ENCODE assay signal across 10 cellular contexts in the genomic region with DNA sequence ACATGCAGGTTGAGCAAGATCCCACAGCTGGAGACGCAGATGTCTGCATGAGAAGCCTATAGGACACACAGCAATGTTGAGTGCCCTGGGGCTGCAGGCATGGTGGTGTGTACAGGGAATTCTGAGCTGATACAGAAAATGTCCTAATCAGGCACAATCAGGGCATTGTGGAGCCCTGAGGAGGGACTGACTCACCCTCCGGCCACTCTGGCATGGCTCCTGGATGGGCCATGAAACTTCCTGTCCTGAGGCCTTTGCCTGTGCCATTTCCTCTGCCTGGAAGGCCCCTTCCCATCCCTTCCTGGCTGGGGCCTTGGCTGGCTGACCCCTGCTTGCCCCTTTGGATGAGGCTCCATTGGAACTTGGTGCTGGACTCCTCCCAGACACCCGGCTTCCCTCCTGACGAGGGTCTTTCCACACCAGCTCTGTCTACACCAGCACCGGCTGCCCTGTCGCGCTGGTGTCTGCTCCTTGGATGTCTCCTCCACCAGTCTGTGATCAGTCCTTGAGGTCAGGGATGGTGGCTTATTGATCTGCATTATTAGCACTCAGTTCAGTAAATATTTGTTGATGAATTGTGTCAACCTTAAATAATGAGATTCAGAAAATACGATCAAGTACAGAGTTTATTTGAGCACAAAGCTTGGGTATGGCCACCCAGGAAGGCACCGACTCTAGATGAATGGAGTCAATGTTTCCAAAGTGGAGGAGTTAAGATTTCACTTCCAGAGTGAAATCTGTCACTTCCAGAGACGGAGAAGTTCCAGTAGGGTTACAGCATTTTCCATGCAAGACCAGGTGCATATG. TPM values are rescaled to one million over a fixed set of nuclear protein-coding genes. Genes with fewer than 3 reads are reported as not detected.
DNase-seq lines count a peak whose midpoint lies in the region; ATAC-seq and TF ChIP-seq lines count a peak whose summit lies in the region.
"Had no signal": no experiment of that assay in that cellular context is flagged by ENCODE, and none has a peak within 500 bp of the region (broad histone marks: within the 10 kb centered on the region; RNA-seq: fewer than 3 reads in every experiment).

No MANE protein-coding gene starts in this region.

- no peak for ATAC-seq in natural killer cell treated with Interleukin-12 subunit alpha and Interleukin-12 subunit beta and Interleukin-15 and Interleukin-18, amount 100 ng/mL, for 72 hours
- ATAC-seq in natural killer cell (no peak), GM18907 (IDR thresholded peaks at IDR 0.05; ENCODE audit: unreplicated experiment) (no peak)
- ATAC-seq in CD8-positive, alpha-beta T cell, result no peak

- no peaks in the 10 kb centered on the region for H3K36me3 ChIP-seq in CD8-positive, alpha-beta T cell (ENCODE audit: insufficient read depth, low read length)

- H3K4me1 ChIP-seq in CD8-positive, alpha-beta T cell (ENCODE audit: insufficient read depth, low read length), result peaks cover 14% of the 10 kb centered on the region

- H3K27ac Mint-ChIP-seq in natural killer cell treated with Interleukin-12 subunit alpha and Interleukin-12 subunit beta and Interleukin-15 and Interleukin-18, amount 100 ng/mL, for 72 hours, result no peak overlapping the region
- no peak overlapping the region for H3K27ac Mint-ChIP-seq in natural killer cell
- no peak overlapping the region for H3K27ac Mint-ChIP-seq in CD8-positive, alpha-beta T cell
- H3K27ac Mint-ChIP-seq: activated CD4-positive, alpha-beta memory T cell treated with anti-CD3 and anti-CD28 coated beads, Interleukin-2, amount 10 ng/mL, durations not matched to agents 7 days and 5 days had no signal

- H3K9me3 Mint-ChIP-seq in natural killer cell treated with Interleukin-12 subunit alpha and Interleukin-12 subunit beta and Interleukin-15 and Interleukin-18, amount 100 ng/mL, for 72 hours, result no peaks in the 10 kb centered on the region
- no peaks in the 10 kb centered on the region for H3K9me3 Mint-ChIP-seq in natural killer cell
- no peaks in the 10 kb centered on the region for H3K9me3 Mint-ChIP-seq in CD8-positive, alpha-beta T cell

- no peak overlapping the region for H3K27ac ChIP-seq in CD8-positive, alpha-beta T cell (ENCODE audit: low read depth, low read length)

- TF ChIP-seq CTCF in natural killer cell (IDR thresholded peaks at IDR 0.05), result no peak
- no peak for TF ChIP-seq CTCF in CD8-positive, alpha-beta T cell (IDR thresholded peaks at IDR 0.05)

- no peak overlapping the region for H3K4me3 Mint-ChIP-seq in natural killer cell treated with Interleukin-12 subunit alpha and Interleukin-12 subunit beta and Interleukin-15 and Interleukin-18, amount 100 ng/mL, for 72 hours
- no peak overlapping the region for H3K4me3 Mint-ChIP-seq in natural killer cell
- H3K4me3 Mint-ChIP-seq in CD8-positive, alpha-beta T cell, result no peak overlapping the region
- H3K4me3 Mint-ChIP-seq: activated CD4-positive, alpha-beta memory T cell treated with anti-CD3 and anti-CD28 coated beads, Interleukin-2, amount 10 ng/mL, durations not matched to agents 7 days and 5 days had no signal

- no peaks in the 10 kb centered on the region for H3K36me3 Mint-ChIP-seq in natural killer cell treated with Interleukin-12 subunit alpha and Interleukin-12 subunit beta and Interleukin-15 and Interleukin-18, amount 100 ng/mL, for 72 hours
- H3K36me3 Mint-ChIP-seq in natural killer cell, result no peaks in the 10 kb centered on the region
- H3K36me3 Mint-ChIP-seq in CD8-positive, alpha-beta T cell, result no peaks in the 10 kb centered on the region

- peak; percentile 22 for DNase-seq in natural killer cell treated with Interleukin-12 subunit alpha and Interleukin-12 subunit beta and Interleukin-15 and Interleukin-18, amount 100 ng/mL, for 72 hours (ENCODE audit: low spot score)
- DNase-seq in natural killer cell, result no peak
- DNase-seq in epidermal melanocyte (ENCODE audit: insufficient read length, low spot score), result peak; percentile 84
- peak; percentile 73 to 84 for DNase-seq in lung microvascular endothelial cell (ENCODE audit: low read depth in 2 of 2)
- DNase-seq in NCI-H748 (lab: John Stamatoyannopoulos, UW; ENCODE audit: unreplicated experiment), result no peak
- no peak for DNase-seq in UCSD-AML1 (lab: John Stamatoyannopoulos, UW; ENCODE audit: unreplicated experiment)
- no peak for DNase-seq in CD8-positive, alpha-beta T cell
- DNase-seq: activated CD4-positive, alpha-beta memory T cell treated with anti-CD3 and anti-CD28 coated beads, Interleukin-2, amount 10 ng/mL, durations not matched to agents 7 days and 5 days; MM.1S had no signal

- no peak overlapping the region for H3K4me3 ChIP-seq in CD8-positive, alpha-beta T cell (ENCODE audit: low read depth, low read length)

- CTCF ChIA-PET in CD8-positive, alpha-beta T cell (lab: Charles Lee), result interaction anchor here (1.4 kb wide), 1 partner anchor 30 kb away, joined by 3 read pairs; no protein-coding TSS in a partner anchor

- peaks cover 0 to 6% of the 10 kb centered on the region in 2 donors for H3K27me3 Mint-ChIP-seq in natural killer cell treated with Interleukin-12 subunit alpha and Interleukin-12 subunit beta and Interleukin-15 and Interleukin-18, amount 100 ng/mL, for 72 hours
- H3K27me3 Mint-ChIP-seq in natural killer cell (ENCODE audit: low read depth in 2 of 2), result peaks cover 6 to 19% of the 10 kb centered on the region in 2 donors
- H3K27me3 Mint-ChIP-seq in CD8-positive, alpha-beta T cell (ENCODE audit: low read depth), result no peaks in the 10 kb centered on the region
- H3K27me3 Mint-ChIP-seq: activated CD4-positive, alpha-beta memory T cell treated with anti-CD3 and anti-CD28 coated beads, Interleukin-2, amount 10 ng/mL, durations not matched to agents 7 days and 5 days had no signal

- intact Hi-C loops in natural killer cell (cut with micrococcal nuclease), result no loop called here
- intact Hi-C loops in CD8-positive, alpha-beta T cell (cut with DNase I, micrococcal nuclease), result no loop called here

- no peaks in the 10 kb centered on the region for H3K27me3 ChIP-seq in CD8-positive, alpha-beta T cell (ENCODE audit: insufficient read depth, low read length)

- no peaks in the 10 kb centered on the region for H3K9me3 ChIP-seq in CD8-positive, alpha-beta T cell (ENCODE audit: low read length)

- POLR2A ChIA-PET in CD8-positive, alpha-beta T cell (lab: Charles Lee), result no interaction called here

- peaks cover 8 to 15% of the 10 kb centered on the region in 2 donors for H3K4me1 Mint-ChIP-seq in natural killer cell treated with Interleukin-12 subunit alpha and Interleukin-12 subunit beta and Interleukin-15 and Interleukin-18, amount 100 ng/mL, for 72 hours (ENCODE audit: low read depth in 2 of 2)
- H3K4me1 Mint-ChIP-seq in natural killer cell, result peaks cover 11% of the 10 kb centered on the region in 2 donors
- H3K4me1 Mint-ChIP-seq in CD8-positive, alpha-beta T cell (ENCODE audit: low read depth), result peaks cover 12% of the 10 kb centered on the region

RNA-seq across cellular contexts. Expression of a gene that starts 16.8 kb away (rescaled TPM):
- 1 to 10 TPM; 7.2 to 9.1 TPM for total RNA-seq in natural killer cell treated with Interleukin-12 subunit alpha and Interleukin-12 subunit beta and Interleukin-15 and Interleukin-18, amount 100 ng/mL, for 72 hours
- 10 to 100 TPM in 1 of 3 donors, 1 to 10 TPM in 2; 4.9 to 12.5 (median 9.5) TPM for total RNA-seq in natural killer cell
- 22.4 and 29.8 TPM in 2 replicates for total RNA-seq in lung microvascular endothelial cell
- total RNA-seq in CD8-positive, alpha-beta T cell, result 10 to 100 TPM; 13.4 to 13.9 TPM

Comparison
In these comparisons a context has a peak if more than half of its experiments do, and no peak if none do; other contexts are left out.
1. DNase-seq: peak in natural killer cell treated with Interleukin-12 subunit alpha and Interleukin-12 subunit beta and Interleukin-15 and Interleukin-18, amount 100 ng/mL, for 72 hours (single experiment), epidermal melanocyte (single experiment) and lung microvascular endothelial cell (2 of 2); none in natural killer cell (single experiment), NCI-H748 (single experiment), UCSD-AML1 (single experiment) and CD8-positive, alpha-beta T cell (0 of 7).